13 cellular contexts compared by ENCODE assay signal in genomic region chr5:172407241-172407691, GRCh38. TPM values are rescaled to one million over a fixed set of nuclear protein-coding genes. Genes with fewer than 3 reads are reported as not detected.
A peak's percentile ranks its signal among the peaks of the same experiment; 100 is the strongest.
DNase-seq lines count a peak whose midpoint lies in the region; ATAC-seq, FAIRE-seq and TF ChIP-seq lines count a peak whose summit lies in the region.
"Had no signal": no experiment of that assay in that cellular context is flagged by ENCODE, and none has a peak within 500 bp of the region (broad histone marks: within the 10 kb centered on the region; RNA-seq: fewer than 3 reads in every experiment).

No MANE protein-coding gene starts in this region.

- H3K27me3 ChIP-seq in dorsolateral prefrontal cortex (no peaks in the 10 kb centered on the region), muscle layer of duodenum (ENCODE audit: low read depth, low read length) (no peaks in the 10 kb centered on the region), upper lobe of left lung (no peaks in the 10 kb centered on the region)

- intact Hi-C loops in dorsolateral prefrontal cortex (cut with DNase I), result no loop called here
- intact Hi-C loops in natural killer cell (cut with micrococcal nuclease), result no loop called here

- H3K4me1 ChIP-seq in muscle layer of duodenum (ENCODE audit: control insufficient read depth in 1 of 2, insufficient read depth in 2 of 2, low read length in 2 of 2), result peaks cover 14 to 41% of the 10 kb centered on the region in 2 donors
- H3K4me1 ChIP-seq in upper lobe of left lung, result peaks cover 19 to 35% (median 24%) of the 10 kb centered on the region in 4 donors

- TF ChIP-seq POLR2A in upper lobe of left lung (IDR thresholded peaks at IDR 0.05), result no peak
- TF ChIP-seq POLR2A in GM12891 (IDR thresholded peaks at IDR 0.05; ENCODE audit: low read depth, low read length), result no peak

- H3K27ac ChIP-seq in dorsolateral prefrontal cortex (peak overlapping the region in 36 of 59 donors; percentile 1 to 71 (median 44)), muscle layer of duodenum (ENCODE audit: low read length) (peak overlapping the region; percentile 41), upper lobe of left lung (peak overlapping the region in 3 of 4 donors; percentile 11 to 46 (median 27))

- no peaks in the 10 kb centered on the region for H3K4me1 Mint-ChIP-seq in natural killer cell
- H3K4me1 Mint-ChIP-seq: immature natural killer cell, naive B cell, T-helper 17 cell had no signal

- 54 to 57% methylated on average over 3 of the region's 3 CpGs for WGBS in upper lobe of left lung, 2 donors

- DNase-seq in RPMI7951 (ENCODE audit: low read depth) (peak; percentile 94), dorsolateral prefrontal cortex (peak in 1 of 10 donors; percentile 43), upper lobe of left lung (no peak), GM12891 (ENCODE audit: insufficient read length, low spot score) (no peak), NCI-H510A treated with DMSO at 0.1 percent for 48 hours (lab: John Stamatoyannopoulos, UW) (no peak), natural killer cell (no peak)
- DNase-seq: activated CD4-positive, alpha-beta T cell treated with anti-CD3 and anti-CD28 coated beads, Interleukin-2, amount 10 ng/mL, durations not matched to agents 7 days and 5 days; COR-L47; immature natural killer cell; naive B cell; T-helper 17 cell had no signal

- no peak overlapping the region for H3K27ac Mint-ChIP-seq in natural killer cell
- H3K27ac Mint-ChIP-seq: activated CD4-positive, alpha-beta T cell treated with anti-CD3 and anti-CD28 coated beads, Interleukin-2, amount 10 ng/mL, durations not matched to agents 7 days and 5 days; immature natural killer cell; T-helper 17 cell had no signal

- no peak for TF ChIP-seq EP300 in upper lobe of left lung (IDR thresholded peaks at IDR 0.05)

- no peaks in the 10 kb centered on the region for H3K9me3 Mint-ChIP-seq in natural killer cell
- H3K9me3 Mint-ChIP-seq: activated CD4-positive, alpha-beta T cell treated with anti-CD3 and anti-CD28 coated beads, Interleukin-2, amount 10 ng/mL, durations not matched to agents 7 days and 5 days had no signal

- H3K27me3 Mint-ChIP-seq in natural killer cell (ENCODE audit: low read depth in 2 of 2), result peaks cover 0 to 10% of the 10 kb centered on the region in 2 donors
- H3K27me3 Mint-ChIP-seq: activated CD4-positive, alpha-beta T cell treated with anti-CD3 and anti-CD28 coated beads, Interleukin-2, amount 10 ng/mL, durations not matched to agents 7 days and 5 days had no signal

- ATAC-seq in upper lobe of left lung (ENCODE audit: low FRiP score in 2 of 2), result no peak
- no peak for ATAC-seq in GM18519 (IDR thresholded peaks at IDR 0.05; ENCODE audit: low FRiP score, unreplicated experiment)
- ATAC-seq in natural killer cell, result no peak
- ATAC-seq: T-helper 17 cell had no signal

- no peaks in the 10 kb centered on the region for H3K36me3 Mint-ChIP-seq in natural killer cell
- H3K36me3 Mint-ChIP-seq: immature natural killer cell, naive B cell had no signal

- H3K9me3 ChIP-seq in muscle layer of duodenum (ENCODE audit: control insufficient read depth in 1 of 2, low read length in 2 of 2) (no peaks in the 10 kb centered on the region), upper lobe of left lung (no peaks in the 10 kb centered on the region)

- no peak for FAIRE-seq in GM12891 (lab: Jason Lieb, UNC)

- no peak overlapping the region for H3K4me3 Mint-ChIP-seq in natural killer cell
- H3K4me3 Mint-ChIP-seq: activated CD4-positive, alpha-beta T cell treated with anti-CD3 and anti-CD28 coated beads, Interleukin-2, amount 10 ng/mL, durations not matched to agents 7 days and 5 days; immature natural killer cell; T-helper 17 cell had no signal

- no peak overlapping the region for H3K4me3 ChIP-seq in dorsolateral prefrontal cortex
- H3K4me3 ChIP-seq in muscle layer of duodenum (ENCODE audit: low read depth in 1 of 2, low read length in 2 of 2), result no peak overlapping the region
- H3K4me3 ChIP-seq in upper lobe of left lung, result no peak overlapping the region

- peaks cover 5 to 11% of the 10 kb centered on the region in 2 donors for H3K36me3 ChIP-seq in muscle layer of duodenum (ENCODE audit: control insufficient read depth in 1 of 2, insufficient read depth in 2 of 2, low read length in 2 of 2)
- H3K36me3 ChIP-seq in upper lobe of left lung, result no peaks in the 10 kb centered on the region

- TF ChIP-seq CTCF in dorsolateral prefrontal cortex (IDR thresholded peaks at IDR 0.05 in 54 of 56, conservative IDR thresholded peaks at IDR 0.05 in 2 of 56; ENCODE audit: low read depth in 1 of 56, partially characterized antibody in 56 of 56) (no peak), upper lobe of left lung (IDR thresholded peaks at IDR 0.05) (no peak), natural killer cell (IDR thresholded peaks at IDR 0.05) (no peak)

TF ChIP-seq in GM12891, 5 proteins besides CTCF, POLR2A, EP300 and RAD21:
- TF ChIP-seq POU2F2 (IDR thresholded peaks at IDR 0.05; ENCODE audit: low read depth, low read length) (no peak), PAX5 (IDR thresholded peaks at IDR 0.05; ENCODE audit: insufficient read depth, low read length, severe bottlenecking) (no peak), SPI1 (IDR thresholded peaks at IDR 0.05; ENCODE audit: low read depth, low read length) (no peak), TAF1 (IDR thresholded peaks at IDR 0.05; ENCODE audit: low read depth, low read length) (no peak), POLR2AphosphoS5 (IDR thresholded peaks at IDR 0.05; ENCODE audit: low read depth, low read length) (no peak)

RNA-seq across cellular contexts. Expression of gene SH3PXD2B, which starts 47.1 kb away (rescaled TPM):
- total RNA-seq in RPMI7951 (2014; rRNA removed; shearing (Covaris generic)), result 13.8 and 18.5 TPM in 2 replicates
- total RNA-seq in dorsolateral prefrontal cortex (10 to 100 TPM in 119 of 120 experiments, 1 to 10 TPM in 1; 9.2 to 63.2 (median 19.7) TPM), upper lobe of left lung (10 to 100 TPM; 17.1 to 55.5 (median 43.2) TPM), natural killer cell (under 1 TPM in 2 of 3 donors, not detected in 1; 0.25 to 0.35 TPM)
- polyA plus RNA-seq in GM12891 (2012; ENCODE audit: low read depth, missing spikeins), result 0.06 TPM
- polyA plus RNA-seq: immature natural killer cell had no signal

Comparison
In these comparisons a context has a peak if more than half of its experiments do, and no peak if none do; other contexts are left out.
1. RNA of gene SH3PXD2B, which starts 47.1 kb away (total RNA-seq): 17.1 to 55.5 TPM in upper lobe of left lung, 9.2 to 63.2 TPM in dorsolateral prefrontal cortex and 13.8 to 18.5 TPM in RPMI7951; 0.25 to 0.35 TPM in natural killer cell; every median in the first group is over 4 times any median in the second.
2. Peak in every context shown above with its lines, with median percentiles within 50 percentile points of each other: H3K27ac ChIP-seq.